In genomic region chr1:184351416-184351975, GRCh38 we compare ENCODE assay signal across 9 cellular contexts. TPM values are rescaled to one million over a fixed set of nuclear protein-coding genes. Genes with fewer than 3 reads are reported as not detected.
"Had no signal": no experiment of that assay in that cellular context is flagged by ENCODE, and none has a peak within 500 bp of the region (broad histone marks: within the 10 kb centered on the region; RNA-seq: fewer than 3 reads in every experiment).

No MANE protein-coding gene starts in this region.

- H3K4me1 Mint-ChIP-seq: IgD-negative memory B cell had no signal

- H3K36me3 Mint-ChIP-seq: IgD-negative memory B cell had no signal

- H3K9me3 ChIP-seq: HAP-1 had no signal

- H3K27ac Mint-ChIP-seq: IgD-negative memory B cell had no signal

- DNase-seq: GM23248, GOT3, H7, KG1 had no signal

- H3K9me3 Mint-ChIP-seq: IgD-negative memory B cell had no signal

- H3K4me3 ChIP-seq: GM23248, HAP-1 had no signal

- H3K36me3 ChIP-seq: HAP-1 had no signal

- FAIRE-seq: HepG2 had no signal

- H3K27ac ChIP-seq: GM23248, HL-60 had no signal

- H3K4me1 ChIP-seq: HAP-1 had no signal

- H2AFZ ChIP-seq: GM23248 had no signal

- ATAC-seq: HCT116, HepG2 had no signal

- H3K9ac ChIP-seq: GM23248 had no signal

RNA-seq across cellular contexts. Expression of gene C1orf21, which starts 35.3 kb away (rescaled TPM):
- total RNA-seq: HepG2 had no signal
- polyA plus RNA-seq: HepG2 had no signal
